8 cellular contexts compared by ENCODE assay signal in genomic region chr21:45228171-45228641, GRCh38. TPM values are rescaled to one million over a fixed set of nuclear protein-coding genes. Genes with fewer than 3 reads are reported as not detected.
DNase-seq lines count a peak whose midpoint lies in the region; ATAC-seq lines count a peak whose summit lies in the region.

No MANE protein-coding gene starts in this region.

- peaks cover 8% of the 10 kb centered on the region for H3K36me3 Mint-ChIP-seq in activated T-helper 2 cell treated with anti-CD3 and anti-CD28 coated beads, Interferon-gamma antibody, Interleukin-2, Interleukin-4, amounts not matched to agents 10 μg/mL and 5 μg/mL and 100 μg/mL, durations not matched to agents 14 hours and 24 hours and 36 hours (ENCODE audit: low read depth)

- H3K27me3 ChIP-seq in NT2/D1 (ENCODE audit: insufficient read depth, insufficient read length), result no peaks in the 10 kb centered on the region

- H3K9me3 Mint-ChIP-seq in activated T-helper 2 cell treated with anti-CD3 and anti-CD28 coated beads, Interferon-gamma antibody, Interleukin-2, Interleukin-4, amounts not matched to agents 10 μg/mL and 5 μg/mL and 100 μg/mL, durations not matched to agents 14 hours and 24 hours and 36 hours, result no peaks in the 10 kb centered on the region

- DNase-seq in A172 (ENCODE audit: low spot score) (peak; percentile 100), NT2/D1 (ENCODE audit: low read depth, low spot score) (peak; percentile 54), islet precursor cell (peak; percentile 95), iPS-NIHi11 (ENCODE audit: low spot score) (no peak)
- peak; percentile 32 for DNase-seq in activated T-helper 2 cell treated with anti-CD3 and anti-CD28 coated beads, Interferon-gamma antibody, Interleukin-2, Interleukin-4, amounts not matched to agents 10 μg/mL and 5 μg/mL and 100 μg/mL, durations not matched to agents 14 hours and 24 hours and 36 hours (ENCODE audit: low spot score)
- peak; percentile 42 to 59 for DNase-seq in stimulated activated CD8-positive, alpha-beta memory T cell treated with anti-CD3 and anti-CD28 coated beads, Interleukin-4, amount 100 ng/mL, for 1 hour (ENCODE audit: low read depth in 2 of 2, low spot score in 1 of 2)

- peaks cover 7% of the 10 kb centered on the region for H3K36me3 ChIP-seq in NT2/D1 (ENCODE audit: insufficient read depth, insufficient read length, low read length)

- intact Hi-C loops in activated T-helper 2 cell treated with anti-CD3 and anti-CD28 coated beads, Interferon-gamma antibody, Interleukin-2, Interleukin-4, amounts not matched to agents 10 μg/mL and 5 μg/mL and 100 μg/mL, durations not matched to agents 14 hours and 24 hours and 36 hours (cut with micrococcal nuclease), result loop anchor here (1.0 kb wide), 1 partner anchor 75 kb away; no protein-coding TSS in a partner anchor

- no peak overlapping the region for H3K27ac Mint-ChIP-seq in activated T-helper 2 cell treated with anti-CD3 and anti-CD28 coated beads, Interferon-gamma antibody, Interleukin-2, Interleukin-4, amounts not matched to agents 10 μg/mL and 5 μg/mL and 100 μg/mL, durations not matched to agents 14 hours and 24 hours and 36 hours

- H3K27me3 Mint-ChIP-seq in activated T-helper 2 cell treated with anti-CD3 and anti-CD28 coated beads, Interferon-gamma antibody, Interleukin-2, Interleukin-4, amounts not matched to agents 10 μg/mL and 5 μg/mL and 100 μg/mL, durations not matched to agents 14 hours and 24 hours and 36 hours (ENCODE audit: low read depth), result peaks cover 10% of the 10 kb centered on the region

- ATAC-seq in HG02938 (IDR thresholded peaks at IDR 0.05; ENCODE audit: unreplicated experiment), result no peak
- no peak for ATAC-seq in GM18519 (IDR thresholded peaks at IDR 0.05; ENCODE audit: low FRiP score, unreplicated experiment)

- H3K4me3 ChIP-seq in NT2/D1 (ENCODE audit: insufficient read length, low read depth), result no peak overlapping the region

- H3K9me3 ChIP-seq in NT2/D1 (ENCODE audit: insufficient read depth, low read length), result no peaks in the 10 kb centered on the region

- H3K4me1 Mint-ChIP-seq in activated T-helper 2 cell treated with anti-CD3 and anti-CD28 coated beads, Interferon-gamma antibody, Interleukin-2, Interleukin-4, amounts not matched to agents 10 μg/mL and 5 μg/mL and 100 μg/mL, durations not matched to agents 14 hours and 24 hours and 36 hours (ENCODE audit: low read depth), result peaks cover 32% of the 10 kb centered on the region

- H3K4me3 Mint-ChIP-seq in activated T-helper 2 cell treated with anti-CD3 and anti-CD28 coated beads, Interferon-gamma antibody, Interleukin-2, Interleukin-4, amounts not matched to agents 10 μg/mL and 5 μg/mL and 100 μg/mL, durations not matched to agents 14 hours and 24 hours and 36 hours (ENCODE audit: low read depth), result no peak overlapping the region

- peaks cover 9% of the 10 kb centered on the region for H3K4me1 ChIP-seq in NT2/D1 (ENCODE audit: insufficient read depth, insufficient read length)

- no peak overlapping the region for H3K9ac ChIP-seq in NT2/D1 (ENCODE audit: insufficient read length, low read depth)

RNA-seq across cellular contexts. Expression of gene POFUT2, which starts 59.5 kb away (rescaled TPM):
- 31.0 and 31.9 TPM in 2 replicates for total RNA-seq in A172 (2014; rRNA removed; shearing (Covaris generic))
- 14.1 and 16.1 TPM in 2 replicates for total RNA-seq in activated T-helper 2 cell treated with anti-CD3 and anti-CD28 coated beads, Interferon-gamma antibody, Interleukin-2, Interleukin-4, amounts not matched to agents 10 μg/mL and 5 μg/mL and 100 μg/mL, durations not matched to agents 14 hours and 24 hours and 36 hours
